Comparison of ENCODE assay signal across 7 cellular contexts in the genomic region with DNA sequence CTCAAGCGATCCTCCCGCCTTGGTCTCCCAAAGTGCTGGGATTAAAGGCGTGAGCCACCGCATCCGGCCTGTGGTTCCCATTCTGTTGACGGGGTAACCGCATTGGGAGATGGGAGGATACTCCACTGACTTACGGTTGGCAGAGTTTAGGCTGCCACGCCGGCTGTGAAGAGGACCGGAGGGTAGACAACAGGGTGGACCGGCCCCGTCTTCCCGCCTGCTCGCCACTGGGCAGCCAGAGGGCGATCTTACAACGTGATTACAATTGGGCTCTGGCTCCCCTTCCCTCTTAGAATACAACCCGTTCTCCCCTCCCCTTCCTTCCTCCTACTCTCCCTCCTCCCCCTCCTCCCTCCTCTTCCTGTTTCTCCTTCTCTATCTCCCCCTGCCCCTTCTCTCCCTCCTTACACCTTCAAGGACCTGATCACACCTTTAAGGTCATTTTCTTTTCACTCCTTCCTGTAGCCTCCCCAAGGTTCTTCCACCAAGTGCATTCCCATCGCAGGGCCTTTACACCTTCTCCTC. TPM values are rescaled to one million over a fixed set of nuclear protein-coding genes. Genes with fewer than 3 reads are reported as not detected.
DNase-seq lines count a peak whose midpoint lies in the region; ATAC-seq, FAIRE-seq and TF ChIP-seq lines count a peak whose summit lies in the region.
"Had no signal": no experiment of that assay in that cellular context is flagged by ENCODE, and none has a peak within 500 bp of the region (broad histone marks: within the 10 kb centered on the region; RNA-seq: fewer than 3 reads in every experiment).

No MANE protein-coding gene starts in this region.

- TF ChIP-seq EP300 in upper lobe of left lung (IDR thresholded peaks at IDR 0.05) = no peak

- H3K9me3 ChIP-seq in kidney (ENCODE audit: control insufficient read depth in 1 of 2, low read length in 2 of 2) (no peaks in the 10 kb centered on the region), upper lobe of left lung (no peaks in the 10 kb centered on the region)

- H3K27ac ChIP-seq in kidney (ENCODE audit: low read depth in 2 of 2, low read length in 2 of 2) (no peak overlapping the region), upper lobe of left lung (peak overlapping the region in 2 of 4 donors; percentile 22 to 49)

- no peak for FAIRE-seq in kidney (lab: Jason Lieb, UNC)

- H3K36me3 ChIP-seq in kidney (ENCODE audit: control insufficient read depth in 1 of 2, insufficient read depth in 2 of 2, low read length in 2 of 2) (no peaks in the 10 kb centered on the region), upper lobe of left lung (peaks cover 0 to 4% (median 1%) of the 10 kb centered on the region in 4 donors)

- peaks cover 0 to 8% (median 1%) of the 10 kb centered on the region in 4 donors for H3K27me3 ChIP-seq in upper lobe of left lung

- intact Hi-C loops in activated T-helper 2 cell treated with anti-CD3 and anti-CD28 coated beads, Interferon-gamma antibody, Interleukin-2, Interleukin-4, amounts not matched to agents 10 μg/mL and 5 μg/mL and 100 μg/mL, durations not matched to agents 14 hours and 24 hours and 36 hours (cut with micrococcal nuclease) = loop anchor here (1.0 kb wide), 1 partner anchor 71 kb away; no protein-coding TSS in a partner anchor
- intact Hi-C loops in kidney (cut with DNase I) = no loop called here

- peaks cover 15% of the 10 kb centered on the region for H3K4me1 Mint-ChIP-seq in activated T-helper 2 cell treated with anti-CD3 and anti-CD28 coated beads, Interferon-gamma antibody, Interleukin-2, Interleukin-4, amounts not matched to agents 10 μg/mL and 5 μg/mL and 100 μg/mL, durations not matched to agents 14 hours and 24 hours and 36 hours (ENCODE audit: low read depth)

- H3K27ac Mint-ChIP-seq in activated T-helper 2 cell treated with anti-CD3 and anti-CD28 coated beads, Interferon-gamma antibody, Interleukin-2, Interleukin-4, amounts not matched to agents 10 μg/mL and 5 μg/mL and 100 μg/mL, durations not matched to agents 14 hours and 24 hours and 36 hours = peak overlapping the region; percentile 49

- H3K9ac ChIP-seq in kidney (ENCODE audit: low read length in 2 of 2) = no peak overlapping the region

- peaks cover 5% of the 10 kb centered on the region for H3K27me3 Mint-ChIP-seq in activated T-helper 2 cell treated with anti-CD3 and anti-CD28 coated beads, Interferon-gamma antibody, Interleukin-2, Interleukin-4, amounts not matched to agents 10 μg/mL and 5 μg/mL and 100 μg/mL, durations not matched to agents 14 hours and 24 hours and 36 hours (ENCODE audit: low read depth)

- peak; percentile 30 for TF ChIP-seq CTCF in kidney (IDR thresholded peaks at IDR 0.05; ENCODE audit: borderline replicate concordance, extremely low read depth, insufficient read depth)
- peak; percentile 54 to 84 (median 68) for TF ChIP-seq CTCF in upper lobe of left lung (IDR thresholded peaks at IDR 0.05)

- H3K36me3 Mint-ChIP-seq in activated T-helper 2 cell treated with anti-CD3 and anti-CD28 coated beads, Interferon-gamma antibody, Interleukin-2, Interleukin-4, amounts not matched to agents 10 μg/mL and 5 μg/mL and 100 μg/mL, durations not matched to agents 14 hours and 24 hours and 36 hours (ENCODE audit: low read depth) = peaks cover 11% of the 10 kb centered on the region

- H3K4me1 ChIP-seq in kidney (ENCODE audit: control insufficient read depth in 1 of 2, insufficient read depth in 1 of 2, low read depth in 1 of 2, low read length in 2 of 2) = peaks cover 4 to 5% of the 10 kb centered on the region in 2 donors
- H3K4me1 ChIP-seq in upper lobe of left lung = peaks cover 15 to 33% (median 26%) of the 10 kb centered on the region in 4 donors

- peak in 1 of 2 donors; percentile 75 for ATAC-seq in upper lobe of left lung (ENCODE audit: low FRiP score in 2 of 2)

- peak overlapping the region; percentile 33 for H3K4me3 Mint-ChIP-seq in activated T-helper 2 cell treated with anti-CD3 and anti-CD28 coated beads, Interferon-gamma antibody, Interleukin-2, Interleukin-4, amounts not matched to agents 10 μg/mL and 5 μg/mL and 100 μg/mL, durations not matched to agents 14 hours and 24 hours and 36 hours (ENCODE audit: low read depth)

- H3K4me3 ChIP-seq in kidney (ENCODE audit: low read length in 2 of 2) (no peak overlapping the region), upper lobe of left lung (no peak overlapping the region)

- no peaks in the 10 kb centered on the region for H3K9me3 Mint-ChIP-seq in activated T-helper 2 cell treated with anti-CD3 and anti-CD28 coated beads, Interferon-gamma antibody, Interleukin-2, Interleukin-4, amounts not matched to agents 10 μg/mL and 5 μg/mL and 100 μg/mL, durations not matched to agents 14 hours and 24 hours and 36 hours

- TF ChIP-seq POLR2A in upper lobe of left lung (IDR thresholded peaks at IDR 0.05) = no peak

- 20 to 22% methylated on average over 17 to 18 of the region's 19 CpGs for WGBS in upper lobe of left lung, 2 donors

- peak; percentile 44 for DNase-seq in COLO668 (lab: John Stamatoyannopoulos, UW; ENCODE audit: unreplicated experiment)
- peak; percentile 39 for DNase-seq in NCI-H2196 treated with DMSO at 0.1 percent for 48 hours (lab: John Stamatoyannopoulos, UW; ENCODE audit: unreplicated experiment)
- peak; percentile 44 for DNase-seq in activated T-helper 2 cell treated with anti-CD3 and anti-CD28 coated beads, Interferon-gamma antibody, Interleukin-2, Interleukin-4, amounts not matched to agents 10 μg/mL and 5 μg/mL and 100 μg/mL, durations not matched to agents 14 hours and 24 hours and 36 hours (ENCODE audit: low spot score)
- no peak for DNase-seq in kidney
- peak; percentile 56 to 87 for DNase-seq in upper lobe of left lung
- DNase-seq in HuH-7.5 (ENCODE audit: low spot score) = no peak

RNA-seq across cellular contexts. Expression of gene CCDC194, which starts 1.0 kb away (rescaled TPM):
- total RNA-seq in activated T-helper 2 cell treated with anti-CD3 and anti-CD28 coated beads, Interferon-gamma antibody, Interleukin-2, Interleukin-4, amounts not matched to agents 10 μg/mL and 5 μg/mL and 100 μg/mL, durations not matched to agents 14 hours and 24 hours and 36 hours = 1.5 and 2.4 TPM in 2 replicates
- total RNA-seq in kidney (0.57 TPM), upper lobe of left lung (1 to 10 TPM in 2 of 6 donors, under 1 TPM in 1, not detected in 3; 0.83 to 2.2 (median 2.1) TPM)
- polyA plus RNA-seq in kidney (ENCODE audit: insufficient read depth, low read depth, low replicate concordance) = not detected
- total RNA-seq: NCI-H460 had no signal

RNA-seq across cellular contexts. Expression of gene BST2, which starts 10.5 kb away (rescaled TPM):
- total RNA-seq in activated T-helper 2 cell treated with anti-CD3 and anti-CD28 coated beads, Interferon-gamma antibody, Interleukin-2, Interleukin-4, amounts not matched to agents 10 μg/mL and 5 μg/mL and 100 μg/mL, durations not matched to agents 14 hours and 24 hours and 36 hours = 129 and 133 TPM in 2 replicates
- total RNA-seq in kidney = 89.6 TPM
- polyA plus RNA-seq in kidney (ENCODE audit: insufficient read depth, low read depth, low replicate concordance) = 250 TPM
- total RNA-seq in upper lobe of left lung = 100 to 1,000 TPM in 1 of 6 donors, 10 to 100 TPM in 5; 30.4 to 197 (median 74.1) TPM

RNA-seq across cellular contexts. Expression of gene PLVAP, which starts 17.8 kb away (rescaled TPM):
- not detected in 2 replicates for total RNA-seq in activated T-helper 2 cell treated with anti-CD3 and anti-CD28 coated beads, Interferon-gamma antibody, Interleukin-2, Interleukin-4, amounts not matched to agents 10 μg/mL and 5 μg/mL and 100 μg/mL, durations not matched to agents 14 hours and 24 hours and 36 hours
- total RNA-seq in kidney (195 TPM), upper lobe of left lung (100 to 1,000 TPM in 1 of 6 donors, 10 to 100 TPM in 1, 1 to 10 TPM in 4; 1.0 to 103 (median 6.9) TPM)
- polyA plus RNA-seq in kidney (ENCODE audit: insufficient read depth, low read depth, low replicate concordance) = 148 TPM
- total RNA-seq: NCI-H460 had no signal

RNA-seq across cellular contexts. Expression of gene MVB12A, which starts 24.9 kb away (rescaled TPM):
- 41.1 and 43.2 TPM in 2 replicates for total RNA-seq in activated T-helper 2 cell treated with anti-CD3 and anti-CD28 coated beads, Interferon-gamma antibody, Interleukin-2, Interleukin-4, amounts not matched to agents 10 μg/mL and 5 μg/mL and 100 μg/mL, durations not matched to agents 14 hours and 24 hours and 36 hours
- total RNA-seq in kidney = 57.6 TPM
- polyA plus RNA-seq in kidney (ENCODE audit: insufficient read depth, low read depth, low replicate concordance) = 88.3 TPM
- total RNA-seq in upper lobe of left lung = 10 to 100 TPM; 25.1 to 55.2 (median 49.1) TPM

RNA-seq across cellular contexts. Expression of gene TMEM221, which starts 53.5 kb away (rescaled TPM):
- total RNA-seq in activated T-helper 2 cell treated with anti-CD3 and anti-CD28 coated beads, Interferon-gamma antibody, Interleukin-2, Interleukin-4, amounts not matched to agents 10 μg/mL and 5 μg/mL and 100 μg/mL, durations not matched to agents 14 hours and 24 hours and 36 hours = not detected in 2 replicates
- total RNA-seq in kidney (0.13 TPM), upper lobe of left lung (under 1 TPM in 1 of 6 donors, not detected in 5; 0.14 TPM)
- polyA plus RNA-seq in kidney (ENCODE audit: insufficient read depth, low read depth, low replicate concordance) = not detected

Comparison
In these comparisons a context has a peak if more than half of its experiments do, and no peak if none do; other contexts are left out.
1. DNase-seq: peak in COLO668 (single experiment), NCI-H2196 treated with DMSO at 0.1 percent for 48 hours (single experiment), activated T-helper 2 cell treated with anti-CD3 and anti-CD28 coated beads, Interferon-gamma antibody, Interleukin-2, Interleukin-4, amounts not matched to agents 10 μg/mL and 5 μg/mL and 100 μg/mL, durations not matched to agents 14 hours and 24 hours and 36 hours (single experiment) and upper lobe of left lung (2 of 2); none in kidney (single experiment) and HuH-7.5 (single experiment).